ENCODE assay signal across 9 cellular contexts in the genomic region with DNA sequence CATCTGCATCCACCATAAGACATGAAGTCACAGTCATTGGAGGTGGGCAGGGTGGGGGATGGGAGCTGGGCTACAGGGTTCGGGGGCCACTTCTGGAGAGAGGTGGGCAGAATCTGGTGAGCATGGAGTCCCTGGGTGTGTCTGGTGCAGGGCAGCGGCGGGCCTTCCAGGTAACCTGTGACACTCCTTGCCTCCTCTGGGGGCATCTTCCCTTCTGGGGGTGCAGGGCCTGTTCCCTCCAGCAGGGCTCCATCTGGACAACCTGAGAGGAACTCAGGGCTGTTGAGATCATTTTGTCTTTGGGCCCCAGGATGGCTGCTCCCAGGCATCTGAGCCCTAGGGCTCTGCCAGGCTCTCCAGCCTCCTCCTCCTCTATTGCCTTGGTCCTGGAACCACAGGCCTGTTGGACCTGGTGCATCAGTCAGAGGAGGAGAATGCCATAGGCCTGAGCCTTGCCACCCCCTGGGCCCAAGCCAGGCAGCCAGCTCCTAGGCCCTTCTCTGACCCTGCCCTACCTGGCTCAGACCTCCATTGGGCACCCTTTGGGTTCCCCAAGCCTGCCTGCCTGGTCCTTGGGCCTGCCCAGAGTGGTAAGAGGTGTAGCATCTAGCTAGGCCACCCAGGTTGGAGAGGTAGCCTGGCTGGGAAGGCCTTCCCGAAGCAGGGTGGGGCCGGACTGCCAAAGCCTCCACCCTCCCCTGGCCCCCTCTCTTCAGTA. TPM values are rescaled to one million over a fixed set of nuclear protein-coding genes. Genes with fewer than 3 reads are reported as not detected.
DNase-seq lines count a peak whose midpoint lies in the region; ATAC-seq and TF ChIP-seq lines count a peak whose summit lies in the region.
"Had no signal": no experiment of that assay in that cellular context is flagged by ENCODE, and none has a peak within 500 bp of the region (broad histone marks: within the 10 kb centered on the region; RNA-seq: fewer than 3 reads in every experiment).

No MANE protein-coding gene starts in this region.

- H3K9me3 Mint-ChIP-seq in activated CD4-positive, alpha-beta T cell treated with anti-CD3 and anti-CD28 coated beads, Interleukin-2, amount 10 ng/mL, durations not matched to agents 7 days and 5 days, result no peaks in the 10 kb centered on the region

- no peak for ATAC-seq in GM18873 (IDR thresholded peaks at IDR 0.05; ENCODE audit: low FRiP score, unreplicated experiment)

- no peak overlapping the region for H3K4me3 Mint-ChIP-seq in activated CD4-positive, alpha-beta T cell treated with anti-CD3 and anti-CD28 coated beads, Interleukin-2, amount 10 ng/mL, durations not matched to agents 7 days and 5 days

- POLR2A ChIA-PET in activated CD4-positive, alpha-beta T cell treated with anti-CD3 and anti-CD28 coated beads, Interleukin-2, amount 10 ng/mL, durations not matched to agents 7 days and 5 days (lab: Charles Lee), result no interaction called here

- no peak overlapping the region for H3K4me3 ChIP-seq in fibroblast of villous mesenchyme (ENCODE audit: low read depth, low read length)
- no peak overlapping the region for H3K4me3 ChIP-seq in suprapubic skin

- TF ChIP-seq CTCF in fibroblast of villous mesenchyme (IDR thresholded peaks at IDR 0.05; ENCODE audit: insufficient read depth, low read depth, low read length) (peak; percentile 35), suprapubic skin (IDR thresholded peaks at IDR 0.05) (peak; percentile 7 to 42)

- peaks cover 4% of the 10 kb centered on the region for H3K4me1 Mint-ChIP-seq in activated CD4-positive, alpha-beta T cell treated with anti-CD3 and anti-CD28 coated beads, Interleukin-2, amount 10 ng/mL, durations not matched to agents 7 days and 5 days

- peaks cover 59% of the 10 kb centered on the region for H3K4me1 ChIP-seq in suprapubic skin

- WGBS in suprapubic skin, result 88% methylated on average over 1 of the region's 5 CpGs

- no peaks in the 10 kb centered on the region for H3K27me3 ChIP-seq in suprapubic skin

- CTCF ChIA-PET in activated CD4-positive, alpha-beta T cell treated with anti-CD3 and anti-CD28 coated beads, Interleukin-2, amount 10 ng/mL, durations not matched to agents 7 days and 5 days (lab: Charles Lee), result interaction anchor here (0.5 to 1.0 kb wide), 3 partner anchors 28 to 294 kb away, joined by 3 to 6 read pairs (median 4); no protein-coding TSS in a partner anchor

- no peak for TF ChIP-seq EP300 in suprapubic skin (IDR thresholded peaks at IDR 0.05)

- no peak overlapping the region for H3K27ac Mint-ChIP-seq in activated CD4-positive, alpha-beta T cell treated with anti-CD3 and anti-CD28 coated beads, Interleukin-2, amount 10 ng/mL, durations not matched to agents 7 days and 5 days

- no peak for TF ChIP-seq POLR2A in suprapubic skin (IDR thresholded peaks at IDR 0.05)

- peaks cover 38% of the 10 kb centered on the region for H3K36me3 ChIP-seq in suprapubic skin

- peak overlapping the region; percentile 51 for H3K27ac ChIP-seq in suprapubic skin

- no peaks in the 10 kb centered on the region for H3K36me3 Mint-ChIP-seq in activated CD4-positive, alpha-beta T cell treated with anti-CD3 and anti-CD28 coated beads, Interleukin-2, amount 10 ng/mL, durations not matched to agents 7 days and 5 days (ENCODE audit: low read depth)

- peaks cover 6% of the 10 kb centered on the region for H3K27me3 Mint-ChIP-seq in activated CD4-positive, alpha-beta T cell treated with anti-CD3 and anti-CD28 coated beads, Interleukin-2, amount 10 ng/mL, durations not matched to agents 7 days and 5 days

- DNase-seq in activated CD4-positive, alpha-beta T cell treated with anti-CD3 and anti-CD28 coated beads, Interleukin-2, amount 10 ng/mL, durations not matched to agents 7 days and 5 days, result peak; percentile 25
- DNase-seq in activated CD4-positive, alpha-beta T cell treated with anti-CD3 and anti-CD28 coated beads, Interleukin-2, amount 50 U/mL, for 4 hours, result no peak
- peak; percentile 66 for DNase-seq in RPMI8226
- no peak for DNase-seq in fibroblast of villous mesenchyme (ENCODE audit: low read depth)
- no peak for DNase-seq in suprapubic skin (ENCODE audit: low spot score in 2 of 2)
- DNase-seq in T1000 (lab: John Stamatoyannopoulos, UW), result no peak
- no peak for DNase-seq in hypothalamus (lab: John Stamatoyannopoulos, UW)
- DNase-seq: NCI-H1694 had no signal

- no peaks in the 10 kb centered on the region for H3K9me3 ChIP-seq in suprapubic skin

RNA-seq across cellular contexts. Expression of gene LYL1, which starts 13.4 kb away (rescaled TPM):
- 1 to 10 TPM; 2.3 to 2.5 TPM for total RNA-seq in activated CD4-positive, alpha-beta T cell treated with anti-CD3 and anti-CD28 coated beads, Interleukin-2, amount 10 ng/mL, durations not matched to agents 7 days and 5 days
- 2.6 and 3.9 TPM in 2 replicates for total RNA-seq in fibroblast of villous mesenchyme
- total RNA-seq in suprapubic skin, result 1 to 10 TPM; 1.5 to 2.7 (median 2.2) TPM

RNA-seq across cellular contexts. Expression of gene TRMT1, which starts 27.2 kb away (rescaled TPM):
- 10 to 100 TPM; 44.7 to 58.3 TPM for total RNA-seq in activated CD4-positive, alpha-beta T cell treated with anti-CD3 and anti-CD28 coated beads, Interleukin-2, amount 10 ng/mL, durations not matched to agents 7 days and 5 days
- 25.4 and 25.9 TPM in 2 replicates for total RNA-seq in fibroblast of villous mesenchyme
- 10 to 100 TPM; 35.1 to 46.2 (median 40.6) TPM for total RNA-seq in suprapubic skin

RNA-seq across cellular contexts. Expression of gene NACC1, which starts 28.8 kb away (rescaled TPM):
- 10 to 100 TPM; 57.8 to 63.8 TPM for total RNA-seq in activated CD4-positive, alpha-beta T cell treated with anti-CD3 and anti-CD28 coated beads, Interleukin-2, amount 10 ng/mL, durations not matched to agents 7 days and 5 days
- 95.0 and 104 TPM in 2 replicates for total RNA-seq in fibroblast of villous mesenchyme
- total RNA-seq in suprapubic skin, result 10 to 100 TPM; 13.4 to 47.6 (median 35.3) TPM

Comparison
In these comparisons a context has a peak if more than half of its experiments do, and no peak if none do; other contexts are left out.
1. DNase-seq: peak in activated CD4-positive, alpha-beta T cell treated with anti-CD3 and anti-CD28 coated beads, Interleukin-2, amount 10 ng/mL, durations not matched to agents 7 days and 5 days (single experiment) and RPMI8226 (single experiment); none in activated CD4-positive, alpha-beta T cell treated with anti-CD3 and anti-CD28 coated beads, Interleukin-2, amount 50 U/mL, for 4 hours (0 of 2), fibroblast of villous mesenchyme (single experiment), suprapubic skin (0 of 2), T1000 (single experiment) and hypothalamus (0 of 51).